Comparison of ENCODE assay signal across 17 cellular contexts in the genomic region with DNA sequence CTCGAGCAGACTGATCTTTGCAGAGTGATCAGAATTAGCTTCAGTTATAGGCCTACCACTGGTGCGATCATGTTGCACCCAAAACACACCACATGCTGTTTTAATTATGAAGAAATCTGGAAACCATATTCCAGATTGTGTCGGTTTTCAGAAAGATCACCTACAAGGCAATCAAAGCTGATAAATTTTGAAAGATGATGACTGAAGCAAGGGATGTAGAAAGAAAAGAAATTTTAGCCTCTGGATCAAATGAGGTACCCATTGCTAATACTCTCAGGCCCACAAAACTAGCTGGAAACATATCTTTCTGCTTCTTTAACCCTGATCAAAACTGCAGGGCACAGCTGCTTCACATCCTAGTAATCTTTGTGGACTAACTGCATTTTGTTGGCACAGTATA.
"Had no signal": no experiment of that assay in that cellular context is flagged by ENCODE, and none has a peak within 500 bp of the region (broad histone marks: within the 10 kb centered on the region; RNA-seq: fewer than 3 reads in every experiment).

No MANE protein-coding gene starts in this region.

- H3K36me3 ChIP-seq: neutrophil had no signal

- H3K9me3 Mint-ChIP-seq: naive thymus-derived CD4-positive, alpha-beta T cell had no signal

- H3K27ac ChIP-seq: coronary artery, foreskin keratinocyte, neutrophil, psoas muscle, right lobe of liver, spleen had no signal

- H3K9me3 ChIP-seq: neutrophil, psoas muscle, right lobe of liver, spleen had no signal

- DNase-seq: effector CD8-positive, alpha-beta T cell; foreskin keratinocyte; head of caudate nucleus; hippocampal formation; left colon; left ventricle myocardium superior; mesendoderm; naive thymus-derived CD4-positive, alpha-beta T cell; psoas muscle; retina; right lobe of liver; spleen; stimulated activated CD4-positive, alpha-beta T cell treated with anti-CD3 and anti-CD28 coated beads, Interleukin-15, amount 100 ng/mL, for 24 hours; stimulated activated naive CD4-positive, alpha-beta T cell treated with Interleukin-2 at 50 U/mL for 16 hours had no signal

- ATAC-seq: foreskin keratinocyte; left colon; left ventricle myocardium superior; naive thymus-derived CD4-positive, alpha-beta T cell; psoas muscle; right lobe of liver had no signal

- H3K4me1 ChIP-seq: spleen had no signal

- H3K27me3 ChIP-seq: foreskin keratinocyte, neutrophil, right lobe of liver, spleen had no signal

- H3K4me3 ChIP-seq: coronary artery, lung, psoas muscle, right lobe of liver, spleen had no signal

- H3K4me3 Mint-ChIP-seq: naive thymus-derived CD4-positive, alpha-beta T cell had no signal

- H3K27me3 Mint-ChIP-seq: naive thymus-derived CD4-positive, alpha-beta T cell had no signal

- H3K27ac Mint-ChIP-seq: naive thymus-derived CD4-positive, alpha-beta T cell had no signal
